ENCODE assay signal across 1 cellular context in the genomic region with DNA sequence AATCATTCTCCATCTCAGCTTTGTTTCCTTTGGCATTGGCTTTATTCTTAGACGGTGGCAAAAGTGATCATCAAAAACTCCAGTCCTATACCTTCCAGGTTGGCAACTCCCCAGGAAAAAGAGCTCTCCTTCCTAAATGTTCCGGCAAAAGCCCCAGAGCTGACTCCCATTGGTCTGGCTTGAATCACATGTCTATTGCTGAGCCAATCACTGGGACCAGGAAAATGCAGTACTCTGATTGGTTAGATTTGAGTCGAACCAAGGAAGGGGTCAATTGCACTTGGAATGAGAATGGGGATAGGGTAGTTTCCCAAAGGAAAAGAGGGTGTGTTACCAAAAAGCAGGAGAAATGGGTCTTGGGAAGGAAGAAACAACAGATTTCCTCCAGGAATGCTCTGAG.
TF ChIP-seq lines count a peak whose summit lies in the region.

No MANE protein-coding gene starts in this region.

TF ChIP-seq in GM23338, 12 proteins besides CTCF, POLR2A, EP300 and RAD21:
- TF ChIP-seq ZNF462 (CRISPR knock-in tag; IDR thresholded peaks at IDR 0.05) (no peak), ZNF114 (CRISPR knock-in tag; IDR thresholded peaks at IDR 0.05) (no peak), CREB1 (CRISPR knock-in tag; IDR thresholded peaks at IDR 0.05; ENCODE audit: low read depth) (no peak), EZH2 (IDR thresholded peaks at IDR 0.05; ENCODE audit: low read depth, unreplicated experiment) (no peak), ETS1 (IDR thresholded peaks at IDR 0.05) (no peak), NANOG (IDR thresholded peaks at IDR 0.05; ENCODE audit: borderline replicate concordance) (no peak), EZH2phosphoT487 (IDR thresholded peaks at IDR 0.05; ENCODE audit: unreplicated experiment) (no peak), STAT1 (IDR thresholded peaks at IDR 0.05; ENCODE audit: unreplicated experiment) (no peak), JUNB (IDR thresholded peaks at IDR 0.05; ENCODE audit: unreplicated experiment) (no peak), ZNF331 (CRISPR knock-in tag; IDR thresholded peaks at IDR 0.05; ENCODE audit: low read depth) (no peak), POLR2AphosphoS5 (IDR thresholded peaks at IDR 0.05; ENCODE audit: low read depth) (no peak)
- TF ChIP-seq, protein P1, sequence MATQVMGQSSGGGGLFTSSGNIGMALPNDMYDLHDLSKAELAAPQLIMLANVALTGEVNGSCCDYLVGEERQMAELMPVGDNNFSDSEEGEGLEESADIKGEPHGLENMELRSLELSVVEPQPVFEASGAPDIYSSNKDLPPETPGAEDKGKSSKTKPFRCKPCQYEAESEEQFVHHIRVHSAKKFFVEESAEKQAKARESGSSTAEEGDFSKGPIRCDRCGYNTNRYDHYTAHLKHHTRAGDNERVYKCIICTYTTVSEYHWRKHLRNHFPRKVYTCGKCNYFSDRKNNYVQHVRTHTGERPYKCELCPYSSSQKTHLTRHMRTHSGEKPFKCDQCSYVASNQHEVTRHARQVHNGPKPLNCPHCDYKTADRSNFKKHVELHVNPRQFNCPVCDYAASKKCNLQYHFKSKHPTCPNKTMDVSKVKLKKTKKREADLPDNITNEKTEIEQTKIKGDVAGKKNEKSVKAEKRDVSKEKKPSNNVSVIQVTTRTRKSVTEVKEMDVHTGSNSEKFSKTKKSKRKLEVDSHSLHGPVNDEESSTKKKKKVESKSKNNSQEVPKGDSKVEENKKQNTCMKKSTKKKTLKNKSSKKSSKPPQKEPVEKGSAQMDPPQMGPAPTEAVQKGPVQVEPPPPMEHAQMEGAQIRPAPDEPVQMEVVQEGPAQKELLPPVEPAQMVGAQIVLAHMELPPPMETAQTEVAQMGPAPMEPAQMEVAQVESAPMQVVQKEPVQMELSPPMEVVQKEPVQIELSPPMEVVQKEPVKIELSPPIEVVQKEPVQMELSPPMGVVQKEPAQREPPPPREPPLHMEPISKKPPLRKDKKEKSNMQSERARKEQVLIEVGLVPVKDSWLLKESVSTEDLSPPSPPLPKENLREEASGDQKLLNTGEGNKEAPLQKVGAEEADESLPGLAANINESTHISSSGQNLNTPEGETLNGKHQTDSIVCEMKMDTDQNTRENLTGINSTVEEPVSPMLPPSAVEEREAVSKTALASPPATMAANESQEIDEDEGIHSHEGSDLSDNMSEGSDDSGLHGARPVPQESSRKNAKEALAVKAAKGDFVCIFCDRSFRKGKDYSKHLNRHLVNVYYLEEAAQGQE (IDR thresholded peaks at IDR 0.05; ENCODE audit: unreplicated experiment): no peak
TF ChIP-seq in GM23338: peak in this region for 0.
